Comparison of ENCODE assay signal across 1 cellular context in the genomic region with DNA sequence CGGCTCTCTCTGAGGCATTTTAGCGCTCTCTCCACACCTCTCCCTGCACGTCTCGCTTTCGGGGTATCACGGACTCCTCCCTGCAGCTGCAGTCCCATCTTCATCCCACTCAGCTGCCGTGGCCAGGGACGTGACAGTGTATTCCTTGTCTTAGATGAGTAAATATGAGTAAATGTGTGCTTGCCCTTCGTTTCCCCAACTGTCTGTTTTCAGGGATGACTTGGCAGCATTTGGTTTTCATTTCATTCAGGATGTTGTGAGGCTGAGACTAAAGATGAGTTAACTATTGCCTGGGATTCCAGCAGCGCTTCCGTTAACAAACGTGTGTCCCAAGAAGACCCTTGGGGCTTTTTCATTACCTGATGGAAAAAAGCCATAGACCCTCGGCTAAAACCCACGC.
TF ChIP-seq lines count a peak whose summit lies in the region.

No MANE protein-coding gene starts in this region.

TF ChIP-seq in GM23338, 12 proteins besides CTCF, POLR2A, EP300 and RAD21 (continued from another document):
- TF ChIP-seq ZNF462 (CRISPR knock-in tag; IDR thresholded peaks at IDR 0.05) (no peak), EZH2phosphoT487 (IDR thresholded peaks at IDR 0.05; ENCODE audit: unreplicated experiment) (no peak), NANOG (IDR thresholded peaks at IDR 0.05; ENCODE audit: borderline replicate concordance) (no peak), ZNF114 (CRISPR knock-in tag; IDR thresholded peaks at IDR 0.05) (no peak), EZH2 (IDR thresholded peaks at IDR 0.05; ENCODE audit: low read depth, unreplicated experiment) (no peak), CREB1 (CRISPR knock-in tag; IDR thresholded peaks at IDR 0.05; ENCODE audit: low read depth) (no peak), ZNF331 (CRISPR knock-in tag; IDR thresholded peaks at IDR 0.05; ENCODE audit: low read depth) (no peak), JUNB (IDR thresholded peaks at IDR 0.05; ENCODE audit: unreplicated experiment) (no peak), POLR2AphosphoS5 (IDR thresholded peaks at IDR 0.05; ENCODE audit: low read depth) (no peak), REST (IDR thresholded peaks at IDR 0.05; ENCODE audit: unreplicated experiment) (no peak)
- TF ChIP-seq, protein P1, sequence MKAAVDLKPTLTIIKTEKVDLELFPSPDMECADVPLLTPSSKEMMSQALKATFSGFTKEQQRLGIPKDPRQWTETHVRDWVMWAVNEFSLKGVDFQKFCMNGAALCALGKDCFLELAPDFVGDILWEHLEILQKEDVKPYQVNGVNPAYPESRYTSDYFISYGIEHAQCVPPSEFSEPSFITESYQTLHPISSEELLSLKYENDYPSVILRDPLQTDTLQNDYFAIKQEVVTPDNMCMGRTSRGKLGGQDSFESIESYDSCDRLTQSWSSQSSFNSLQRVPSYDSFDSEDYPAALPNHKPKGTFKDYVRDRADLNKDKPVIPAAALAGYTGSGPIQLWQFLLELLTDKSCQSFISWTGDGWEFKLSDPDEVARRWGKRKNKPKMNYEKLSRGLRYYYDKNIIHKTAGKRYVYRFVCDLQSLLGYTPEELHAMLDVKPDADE (IDR thresholded peaks at IDR 0.05): no peak
